17 cellular contexts compared by ENCODE assay signal in genomic region chr2:158962074-158962473, GRCh38. TPM values are rescaled to one million over a fixed set of nuclear protein-coding genes. Genes with fewer than 3 reads are reported as not detected.
DNase-seq lines count a peak whose midpoint lies in the region; ATAC-seq and TF ChIP-seq lines count a peak whose summit lies in the region.
"Had no signal": no experiment of that assay in that cellular context is flagged by ENCODE, and none has a peak within 500 bp of the region (broad histone marks: within the 10 kb centered on the region; RNA-seq: fewer than 3 reads in every experiment).

No MANE protein-coding gene starts in this region.

- CTCF ChIA-PET in HCT116 (lab: Charles Lee) = no interaction called here
- CTCF ChIA-PET in WTC11 (lab: Charles Lee) = no interaction called here

- H3K27ac ChIP-seq in HCT116 (ENCODE audit: low read depth, low read length) = no peak overlapping the region
- peak overlapping the region; percentile 19 for H3K27ac ChIP-seq in neural progenitor cell
- H3K27ac ChIP-seq: 22Rv1; A549; BLaER1 treated with 17β-estradiol and CSF1 and Interleukin-3, amounts not matched to agents 10 nM and 100 nM; C4-2B had no signal

- peaks cover 12% of the 10 kb centered on the region for H3K4me1 Mint-ChIP-seq in WTC11
- H3K4me1 Mint-ChIP-seq in neural progenitor cell = peaks cover 41% of the 10 kb centered on the region
- H3K4me1 Mint-ChIP-seq: B cell had no signal

- no TSS peak for BruUV-seq in HCT116 (replicated peaks; lab: Mats Ljungman, UMichigan)

- H3K4me3 ChIP-seq in HCT116 (replicated peaks in 1 of 2; ENCODE audit: low read depth in 1 of 2, low read length in 2 of 2) (no peak overlapping the region), neural progenitor cell (no peak overlapping the region)
- H3K4me3 ChIP-seq: A549; BLaER1 treated with 17β-estradiol and CSF1 and Interleukin-3, amounts not matched to agents 10 nM and 100 nM had no signal

- no peak for TF ChIP-seq RAD21 in HCT116 (IDR thresholded peaks at IDR 0.05; ENCODE audit: low read depth)

- POLR2A ChIA-PET in HCT116 (lab: Charles Lee) (no interaction called here), WTC11 (lab: Charles Lee) (interaction anchor here (0.9 kb wide), 1 partner anchor 21 kb away, joined by 3 read pairs; no protein-coding TSS in a partner anchor)

- no peak overlapping the region for H3K9ac ChIP-seq in HCT116 (ENCODE audit: low read length)
- H3K9ac ChIP-seq in neural progenitor cell = no peak overlapping the region
- H3K9ac ChIP-seq: BLaER1 treated with 17β-estradiol and CSF1 and Interleukin-3, amounts not matched to agents 10 nM and 100 nM had no signal

- TF ChIP-seq CTCF in HCT116 (IDR thresholded peaks at IDR 0.05 in 2 of 3, conservative IDR thresholded peaks at IDR 0.05 in 1 of 3; ENCODE audit: borderline replicate concordance in 1 of 3, insufficient read depth in 1 of 3, low read depth in 2 of 3, low read length in 2 of 3) (no peak), WTC11 (IDR thresholded peaks at IDR 0.05) (no peak), neural progenitor cell (IDR thresholded peaks at IDR 0.05) (no peak)

- no peaks in the 10 kb centered on the region for H3K9me2 ChIP-seq in HCT116 (ENCODE audit: insufficient read depth)

- RAD21 ChIA-PET in HCT116 (lab: Charles Lee; ENCODE audit: low non-redundant PET in 1 of 2, low total read pairs in 2 of 2, uncharacterized antibody in 2 of 2, unreplicated experiment in 2 of 2) = no interaction called here

- no peak for DNase-seq in HCT116 (ENCODE audit: low read depth, low spot score)
- no peak for DNase-seq in WTC11 (ENCODE audit: low spot score)
- DNase-seq in neural progenitor cell (ENCODE audit: low spot score) = no peak
- DNase-seq in activated naive CD4-positive, alpha-beta T cell treated with Interleukin-2 at 50 U/mL for 16 hours = no peak
- DNase-seq: AML-193; Caco-2; Calu3; CD4-positive, alpha-beta T cell; CD8-positive, alpha-beta T cell; DMS79 treated with DMSO at 0.1 percent for 48 hours; GF-D8 had no signal

- H3K9me3 ChIP-seq in HCT116 (ENCODE audit: control insufficient read depth in 1 of 2, insufficient read depth in 1 of 2, low read depth in 1 of 2, low read length in 2 of 2) (no peaks in the 10 kb centered on the region), neural progenitor cell (ENCODE audit: low read depth) (no peaks in the 10 kb centered on the region)
- H3K9me3 ChIP-seq: A549; BLaER1 treated with 17β-estradiol and CSF1 and Interleukin-3, amounts not matched to agents 10 nM and 100 nM; Caco-2 had no signal

- H3K79me2 ChIP-seq in HCT116 (ENCODE audit: insufficient read depth, low read length) (no peaks in the 10 kb centered on the region), neural progenitor cell (ENCODE audit: low read depth) (no peaks in the 10 kb centered on the region)

- peaks cover 40% of the 10 kb centered on the region for H3F3A ChIP-seq in neural progenitor cell (ENCODE audit: low read depth)

- H3K27ac Mint-ChIP-seq in WTC11 (no peak overlapping the region), neural progenitor cell (no peak overlapping the region)
- H3K27ac Mint-ChIP-seq: B cell; CD4-positive, alpha-beta T cell; CD8-positive, alpha-beta T cell had no signal

- H3K27me3 ChIP-seq in HCT116 (ENCODE audit: insufficient read depth, low read length) (no peaks in the 10 kb centered on the region), neural progenitor cell (peaks cover 50% of the 10 kb centered on the region)

- H3K4me3 Mint-ChIP-seq in WTC11 (no peak overlapping the region), neural progenitor cell (no peak overlapping the region)
- H3K4me3 Mint-ChIP-seq: B cell; CD4-positive, alpha-beta T cell; CD8-positive, alpha-beta T cell had no signal

- no peaks in the 10 kb centered on the region for H4K20me1 ChIP-seq in HCT116 (ENCODE audit: insufficient read depth)
- no peaks in the 10 kb centered on the region for H4K20me1 ChIP-seq in neural progenitor cell (ENCODE audit: low read depth)
- H4K20me1 ChIP-seq: BLaER1 treated with 17β-estradiol and CSF1 and Interleukin-3, amounts not matched to agents 10 nM and 100 nM had no signal

- no peaks in the 10 kb centered on the region for H3K36me3 Mint-ChIP-seq in WTC11
- H3K36me3 Mint-ChIP-seq in neural progenitor cell = peaks cover 2% of the 10 kb centered on the region
- H3K36me3 Mint-ChIP-seq: CD8-positive, alpha-beta T cell had no signal

- H3K9me3 Mint-ChIP-seq in WTC11 (peaks cover 4% of the 10 kb centered on the region), neural progenitor cell (peaks cover 8% of the 10 kb centered on the region)
- H3K9me3 Mint-ChIP-seq: CD4-positive, alpha-beta T cell; CD8-positive, alpha-beta T cell had no signal

- H3K4me2 ChIP-seq in HCT116 (ENCODE audit: low read length) = no peak overlapping the region
- peak overlapping the region; percentile 72 for H3K4me2 ChIP-seq in neural progenitor cell
- H3K4me2 ChIP-seq: A549; BLaER1 treated with 17β-estradiol and CSF1 and Interleukin-3, amounts not matched to agents 10 nM and 100 nM had no signal

- intact Hi-C loops in HCT116 (cut with micrococcal nuclease) = no loop called here

- peaks cover 0 to 1% of the 10 kb centered on the region in 2 experiments; a peak in 1 of 4 replicates for H3K4me1 ChIP-seq in HCT116 (ENCODE audit: control insufficient read depth in 1 of 2, insufficient read depth in 2 of 2, low read length in 2 of 2)
- H3K4me1 ChIP-seq in neural progenitor cell = peaks cover 41% of the 10 kb centered on the region
- H3K4me1 ChIP-seq: A549; BLaER1 treated with 17β-estradiol and CSF1 and Interleukin-3, amounts not matched to agents 10 nM and 100 nM had no signal

- ATAC-seq in HCT116 (no peak), WTC11 (no peak), GM21786 (IDR thresholded peaks at IDR 0.05; ENCODE audit: unreplicated experiment) (no peak)
- ATAC-seq: A549; CD8-positive, alpha-beta T cell had no signal

- no peak for TF ChIP-seq POLR2A in HCT116 (IDR thresholded peaks at IDR 0.05; ENCODE audit: borderline replicate concordance, extremely low read depth, insufficient read depth, insufficient read length)

- H3K36me3 ChIP-seq in HCT116 (ENCODE audit: control insufficient read depth in 1 of 2, insufficient read depth in 2 of 2, low read length in 2 of 2) (no peaks in the 10 kb centered on the region), neural progenitor cell (no peaks in the 10 kb centered on the region)
- H3K36me3 ChIP-seq: BLaER1 treated with 17β-estradiol and CSF1 and Interleukin-3, amounts not matched to agents 10 nM and 100 nM had no signal

- H2AFZ ChIP-seq in HCT116 (ENCODE audit: low read depth, low read length, poor library complexity, severe bottlenecking) (peak overlapping the region; percentile 1), neural progenitor cell (replicated peaks) (no peak overlapping the region)

- peaks cover 13% of the 10 kb centered on the region for H3K27me3 Mint-ChIP-seq in WTC11 (ENCODE audit: low read depth)
- H3K27me3 Mint-ChIP-seq in neural progenitor cell (ENCODE audit: insufficient read depth, low read depth) = peaks cover 3% of the 10 kb centered on the region

TF ChIP-seq in HCT116, 20 proteins besides CTCF, POLR2A, EP300 and RAD21 (continues in another document):
- TF ChIP-seq EZH2 (IDR thresholded peaks at IDR 0.05) = no peak
- TF ChIP-seq FOSL1 (IDR thresholded peaks at IDR 0.05; ENCODE audit: low read depth) = no peak
- TF ChIP-seq ELF1 (IDR thresholded peaks at IDR 0.05; ENCODE audit: borderline replicate concordance, low read depth) = no peak
- no peak for TF ChIP-seq ZNF274 (IDR thresholded peaks at IDR 0.05; ENCODE audit: low read depth, low read length)
- TF ChIP-seq SIN3A (IDR thresholded peaks at IDR 0.05; ENCODE audit: low read depth) = no peak

TF ChIP-seq in WTC11, 78 proteins besides CTCF, POLR2A, EP300 and RAD21:
- TF ChIP-seq ZNF671 (CRISPR knock-in tag; IDR thresholded peaks at IDR 0.05) (no peak), FOXJ3 (CRISPR knock-in tag; IDR thresholded peaks at IDR 0.05; ENCODE audit: borderline replicate concordance) (no peak), ATF3 (CRISPR knock-in tag; conservative IDR thresholded peaks at IDR 0.05) (no peak), HMGA2 (CRISPR knock-in tag; IDR thresholded peaks at IDR 0.05) (peak; percentile 86)

RNA-seq across cellular contexts. Expression of gene TANC1, which starts 6.4 kb away (rescaled TPM):
- total RNA-seq in HCT116 (2021; ENCODE audit: unreplicated experiment) (15.1 TPM), WTC11 (2021) (8.5 to 11.6 TPM (median 8.7 TPM) in 3 replicates), neural progenitor cell (ENCODE audit: low replicate concordance) (7.5 and 11.9 TPM in 2 replicates)
- polyA plus RNA-seq in HCT116 (2012) = 6.3 and 6.6 TPM in 2 replicates
- total RNA-seq: B cell had no signal
